ENCODE assay signal across 18 cellular contexts in the genomic region with DNA sequence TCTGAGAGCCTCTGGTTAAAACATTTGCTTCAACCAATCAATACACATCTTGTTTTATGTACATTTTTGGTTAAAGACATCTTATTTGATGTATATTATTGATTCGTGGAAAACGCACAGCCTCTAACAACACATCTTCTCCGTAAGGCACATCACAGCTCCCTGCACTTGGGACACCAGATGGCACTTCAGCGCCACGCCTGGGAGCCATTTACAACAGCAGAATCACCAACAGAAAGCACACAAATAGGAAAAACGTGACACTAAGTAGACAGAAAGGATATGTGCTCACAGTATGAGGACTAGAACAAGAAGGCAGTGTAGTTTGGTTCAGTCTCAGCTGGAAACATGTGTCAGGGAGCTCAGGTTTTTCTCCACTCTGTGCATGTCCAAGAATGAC.
DNase-seq lines count a peak whose midpoint lies in the region; ATAC-seq and TF ChIP-seq lines count a peak whose summit lies in the region.
"Had no signal": no experiment of that assay in that cellular context is flagged by ENCODE, and none has a peak within 500 bp of the region (broad histone marks: within the 10 kb centered on the region; RNA-seq: fewer than 3 reads in every experiment).

No MANE protein-coding gene starts in this region.

- no peaks in the 10 kb centered on the region for H3K4me1 ChIP-seq in colonic mucosa
- H3K4me1 ChIP-seq: gastrocnemius medialis had no signal

- intact Hi-C loops in colonic mucosa (cut with DNase I) (no loop called here), posterior cingulate gyrus (cut with DNase I) (loop anchor here (10.0 kb wide), 1 partner anchor 64 kb away; no protein-coding TSS in a partner anchor), CD14-positive monocyte (cut with micrococcal nuclease) (no loop called here)

- no peak for TF ChIP-seq CTCF in colonic mucosa (IDR thresholded peaks at IDR 0.05)
- no peak for TF ChIP-seq CTCF in CD14-positive monocyte (IDR thresholded peaks at IDR 0.05)

- ATAC-seq in T-helper 17 cell = no peak
- ATAC-seq: activated T-cell treated with anti-CD3 and anti-CD28 coated beads, Interleukin-2, amount 50 U/mL, for 4 hours; gastrocnemius medialis had no signal

- H3K36me3 Mint-ChIP-seq in T-helper 17 cell (ENCODE audit: low read depth) (no peaks in the 10 kb centered on the region), CD14-positive monocyte (no peaks in the 10 kb centered on the region)
- H3K36me3 Mint-ChIP-seq: immature natural killer cell had no signal

- DNase-seq in NCI-H82 (lab: John Stamatoyannopoulos, UW) (peak; percentile 46), NCI-H82 treated with DMSO at 0.1 percent for 48 hours (lab: John Stamatoyannopoulos, UW; ENCODE audit: unreplicated experiment) (no peak), NCI-H2171 (lab: John Stamatoyannopoulos, UW) (peak; percentile 58), colonic mucosa (peak; percentile 31), posterior cingulate gyrus (peak in 6 of 10 donors; percentile 37 to 94 (median 62)), T-helper 17 cell (no peak), CD14-positive monocyte (ENCODE audit: low spot score) (no peak)
- no peak for DNase-seq in stimulated activated CD4-positive, alpha-beta T cell treated with anti-CD3 and anti-CD28 coated beads, Interleukin-2, amount 100 ng/mL, for 24 hours
- DNase-seq: ACHN; activated T-cell treated with anti-CD3 and anti-CD28 coated beads, Interleukin-2, amount 50 U/mL, for 4 hours; DMS79; gastrocnemius medialis; immature natural killer cell; MM.1S; NCI-H226; T-helper 9 cell had no signal

- H3K27me3 Mint-ChIP-seq in T-helper 17 cell = peaks cover 41% of the 10 kb centered on the region
- H3K27me3 Mint-ChIP-seq in CD14-positive monocyte (ENCODE audit: low read depth in 3 of 3) = peaks cover 3 to 18% (median 7%) of the 10 kb centered on the region in 3 donors

- H3K9me3 Mint-ChIP-seq in CD14-positive monocyte = no peaks in the 10 kb centered on the region
- H3K9me3 Mint-ChIP-seq: activated T-cell treated with anti-CD3 and anti-CD28 coated beads, Interleukin-2, amount 50 U/mL, for 4 hours; immature natural killer cell; stimulated activated naive CD8-positive, alpha-beta T cell treated with anti-CD3 and anti-CD28 coated beads, Interleukin-15, Interleukin-2, amounts not matched to agents 100 ng/mL and 50 ng/mL, for 24 hours had no signal

- H3K4me1 Mint-ChIP-seq in T-helper 17 cell = no peaks in the 10 kb centered on the region
- no peaks in the 10 kb centered on the region for H3K4me1 Mint-ChIP-seq in CD14-positive monocyte
- H3K4me1 Mint-ChIP-seq: immature natural killer cell had no signal

- H3K36me3 ChIP-seq in colonic mucosa = no peaks in the 10 kb centered on the region
- H3K36me3 ChIP-seq: gastrocnemius medialis had no signal

- no peak overlapping the region for H3K9ac ChIP-seq in colonic mucosa (ENCODE audit: low read depth in 2 of 2, low read length in 2 of 2)

- H3K9me3 ChIP-seq in colonic mucosa (no peaks in the 10 kb centered on the region), T-helper 17 cell (ENCODE audit: control insufficient read depth, low read length, poor library complexity, severe bottlenecking) (no peaks in the 10 kb centered on the region)
- H3K9me3 ChIP-seq: gastrocnemius medialis had no signal

- H3K27me3 ChIP-seq in colonic mucosa = no peaks in the 10 kb centered on the region
- H3K27me3 ChIP-seq: gastrocnemius medialis had no signal

- H3K4me3 Mint-ChIP-seq in T-helper 17 cell (no peak overlapping the region), CD14-positive monocyte (no peak overlapping the region)
- H3K4me3 Mint-ChIP-seq: activated T-cell treated with anti-CD3 and anti-CD28 coated beads, Interleukin-2, amount 50 U/mL, for 4 hours; immature natural killer cell; stimulated activated naive CD8-positive, alpha-beta T cell treated with anti-CD3 and anti-CD28 coated beads, Interleukin-15, Interleukin-2, amounts not matched to agents 100 ng/mL and 50 ng/mL, for 24 hours had no signal

- no peak overlapping the region for H3K27ac ChIP-seq in colonic mucosa
- H3K27ac ChIP-seq: gastrocnemius medialis, skin epidermis had no signal

- H3K27ac Mint-ChIP-seq in T-helper 17 cell = no peak overlapping the region
- no peak overlapping the region for H3K27ac Mint-ChIP-seq in CD14-positive monocyte
- H3K27ac Mint-ChIP-seq: immature natural killer cell; stimulated activated naive CD8-positive, alpha-beta T cell treated with anti-CD3 and anti-CD28 coated beads, Interleukin-15, Interleukin-2, amounts not matched to agents 100 ng/mL and 50 ng/mL, for 24 hours had no signal

- no peak overlapping the region for H3K4me3 ChIP-seq in colonic mucosa
- H3K4me3 ChIP-seq: gastrocnemius medialis, skin epidermis had no signal

Comparison
In these comparisons a context has a peak if more than half of its experiments do, and no peak if none do; other contexts are left out.
1. DNase-seq: peak in NCI-H82 (single experiment), NCI-H2171 (single experiment), colonic mucosa (single experiment) and posterior cingulate gyrus (6 of 10); none in NCI-H82 treated with DMSO at 0.1 percent for 48 hours (single experiment), T-helper 17 cell (0 of 3), CD14-positive monocyte (single experiment) and stimulated activated CD4-positive, alpha-beta T cell treated with anti-CD3 and anti-CD28 coated beads, Interleukin-2, amount 100 ng/mL, for 24 hours (0 of 2).